Comparison of ENCODE assay signal across 15 cellular contexts in genomic region chr3:194056731-194057415, GRCh38.
DNase-seq lines count a peak whose midpoint lies in the region; ATAC-seq and TF ChIP-seq lines count a peak whose summit lies in the region.
"Had no signal": no experiment of that assay in that cellular context is flagged by ENCODE, and none has a peak within 500 bp of the region (broad histone marks: within the 10 kb centered on the region; RNA-seq: fewer than 3 reads in every experiment).

No MANE protein-coding gene starts in this region.

- H2BK15ac ChIP-seq in neuronal stem cell (ENCODE audit: low read length), result peak overlapping the region; percentile 47

- no peak overlapping the region for H3K4ac ChIP-seq in neuronal stem cell (ENCODE audit: low read length)

- H2BK12ac ChIP-seq in neuronal stem cell (ENCODE audit: low read length), result no peak overlapping the region

- no peaks in the 10 kb centered on the region for H3K9me3 ChIP-seq in HCT116 (ENCODE audit: control insufficient read depth in 1 of 2, insufficient read depth in 1 of 2, low read depth in 1 of 2, low read length in 2 of 2)
- no peaks in the 10 kb centered on the region for H3K9me3 ChIP-seq in mammary epithelial cell (replicated peaks; ENCODE audit: insufficient read depth, low read length)
- peaks cover 3 to 4% of the 10 kb centered on the region in 2 donors for H3K9me3 ChIP-seq in neuronal stem cell (replicated peaks in 1 of 2; ENCODE audit: control insufficient read depth in 2 of 2, insufficient read depth in 1 of 2, low read depth in 1 of 2, low read length in 2 of 2)
- H3K9me3 ChIP-seq: MG63, pancreas had no signal

- no peak overlapping the region for H3K14ac ChIP-seq in neuronal stem cell (ENCODE audit: low read length)

- no peak overlapping the region for H2BK120ac ChIP-seq in neuronal stem cell (ENCODE audit: low read depth, low read length)

- H3K4me1 Mint-ChIP-seq in Calu3 (ENCODE audit: low read depth, unreplicated experiment), result peaks cover 46% of the 10 kb centered on the region

- H3K36me3 ChIP-seq in HCT116 (ENCODE audit: control insufficient read depth in 1 of 2, insufficient read depth in 2 of 2, low read length in 2 of 2) (no peaks in the 10 kb centered on the region), mammary epithelial cell (ENCODE audit: insufficient read depth, low read length) (no peaks in the 10 kb centered on the region), neuronal stem cell (replicated peaks in 1 of 2; ENCODE audit: control insufficient read depth in 2 of 2, insufficient read depth in 2 of 2, low read length in 2 of 2) (no peaks in the 10 kb centered on the region)
- H3K36me3 ChIP-seq: MG63, pancreas had no signal

- intact Hi-C loops in Calu3 (cut with micrococcal nuclease; ENCODE audit: unreplicated experiment), result no loop called here
- intact Hi-C loops in HCT116 (cut with micrococcal nuclease), result no loop called here
- intact Hi-C loops in mammary epithelial cell (cut with micrococcal nuclease), result no loop called here

- no peak for TF ChIP-seq RAD21 in HCT116 (IDR thresholded peaks at IDR 0.05; ENCODE audit: low read depth)

- H4K91ac ChIP-seq in neuronal stem cell (ENCODE audit: low read depth, low read length, poor library complexity), result no peak overlapping the region

- RAD21 ChIA-PET in HCT116 (lab: Charles Lee; ENCODE audit: low non-redundant PET in 1 of 2, low total read pairs in 2 of 2, uncharacterized antibody in 2 of 2, unreplicated experiment in 2 of 2), result no interaction called here

- dilution Hi-C loops in mammary epithelial cell (cut with HindIII; ENCODE audit: low sequenced_read_pairs), result no loop called here

- BruUV-seq in Calu3 (replicated peaks; lab: Mats Ljungman, UMichigan) (no TSS peak), HCT116 (replicated peaks; lab: Mats Ljungman, UMichigan) (no TSS peak), mammary epithelial cell (replicated peaks; lab: Mats Ljungman, UMichigan) (no TSS peak)

- in situ Hi-C loops in mammary epithelial cell (cut with MboI; ENCODE audit: low sequenced_read_pairs in 2 of 2), result no loop called here

- peak overlapping the region; percentile 8 for H2AK5ac ChIP-seq in neuronal stem cell (ENCODE audit: low read depth, low read length)

- POLR2A ChIA-PET in HCT116 (lab: Charles Lee), result no interaction called here

- H3K4me3 Mint-ChIP-seq in Calu3 (ENCODE audit: low read depth, unreplicated experiment), result no peak overlapping the region

- TF ChIP-seq CTCF in Calu3 (IDR thresholded peaks at IDR 0.05; ENCODE audit: unreplicated experiment), result no peak
- no peak for TF ChIP-seq CTCF in HCT116 (IDR thresholded peaks at IDR 0.05 in 2 of 3, conservative IDR thresholded peaks at IDR 0.05 in 1 of 3; ENCODE audit: borderline replicate concordance in 1 of 3, insufficient read depth in 1 of 3, low read depth in 2 of 3, low read length in 2 of 3)
- no peak for TF ChIP-seq CTCF in mammary epithelial cell (conservative IDR thresholded peaks at IDR 0.05 in 1 of 2, IDR thresholded peaks at IDR 0.05 in 1 of 2; ENCODE audit: extremely low read depth in 1 of 2, insufficient read depth in 1 of 2, low read depth in 1 of 2, low read length in 2 of 2)

- peak; percentile 36; the same call in 1 of the 2 replicates for ATAC-seq in HCT116
- no peak for ATAC-seq in HG02970 (IDR thresholded peaks at IDR 0.05; ENCODE audit: low FRiP score, unreplicated experiment)
- ATAC-seq: activated CD4-positive, CD25-positive, alpha-beta regulatory T cell treated with anti-CD3 and anti-CD28 coated beads, Interleukin-2, amount 50 U/mL, for 24 hours had no signal

- DNase-seq in Calu3 (peak; percentile 83), HCT116 (ENCODE audit: low read depth, low spot score) (no peak), mammary epithelial cell (peak; percentile 35), neuronal stem cell (ENCODE audit: low spot score) (no peak), substantia nigra (lab: John Stamatoyannopoulos, UW) (no peak), SKM-1 treated with dmso at 0.1 percent for 144 hours (lab: John Stamatoyannopoulos, UW; ENCODE audit: unreplicated experiment) (no peak)
- DNase-seq: AML-193; MG63; NCI-H1694 treated with DMSO at 0.1 percent for 48 hours; OCI-M1; stimulated activated CD4-positive, alpha-beta T cell treated with anti-CD3 and anti-CD28 coated beads, Interleukin-2, amount 100 ng/mL, for 48 hours had no signal

- H3K79me1 ChIP-seq in neuronal stem cell (ENCODE audit: low read depth, low read length), result no peaks in the 10 kb centered on the region

- H3K27me3 Mint-ChIP-seq in Calu3 (ENCODE audit: unreplicated experiment), result no peaks in the 10 kb centered on the region

- H3K23ac ChIP-seq in neuronal stem cell (ENCODE audit: low read depth, low read length, poor library complexity), result peak overlapping the region; percentile 8

- CTCF ChIA-PET in Calu3 (lab: Charles Lee) (interaction anchor here (0.8 to 1.2 kb wide), 2 partner anchors 54 to 78 kb away, joined by 3 to 5 read pairs; no protein-coding TSS in a partner anchor), HCT116 (lab: Charles Lee) (no interaction called here), mammary epithelial cell (lab: Charles Lee; ENCODE audit: low non-redundant PET) (no interaction called here)

- TF ChIP-seq POLR2A in HCT116 (IDR thresholded peaks at IDR 0.05; ENCODE audit: borderline replicate concordance, extremely low read depth, insufficient read depth, insufficient read length), result no peak

- no peak overlapping the region for H3K4me3 ChIP-seq in HCT116 (replicated peaks in 1 of 2; ENCODE audit: low read depth in 1 of 2, low read length in 2 of 2)
- no peak overlapping the region for H3K4me3 ChIP-seq in mammary epithelial cell (replicated peaks in 1 of 3; ENCODE audit: insufficient read depth in 1 of 3, low read depth in 2 of 3, low read length in 3 of 3)
- no peak overlapping the region for H3K4me3 ChIP-seq in neuronal stem cell (ENCODE audit: low read length in 2 of 2)
- H3K4me3 ChIP-seq: MG63 had no signal

- H2BK5ac ChIP-seq in neuronal stem cell (ENCODE audit: low read length), result no peak overlapping the region

- H3K36me3 Mint-ChIP-seq in Calu3 (ENCODE audit: insufficient read depth, unreplicated experiment), result peaks cover 12% of the 10 kb centered on the region

- 97% methylated on average over 14 of the region's 16 CpGs for WGBS in mammary epithelial cell (ENCODE audit: low coverage, missing lambda C conversion rate)
- WGBS in neuronal stem cell (ENCODE audit: extremely low coverage in 2 of 2, insufficient read length in 2 of 2, insufficient replicate concordance in 1 of 2), 2 donors, result no CpG with 5 or more reads among the region's 16 CpGs

- H3K18ac ChIP-seq in neuronal stem cell (ENCODE audit: low read length), result peak overlapping the region; percentile 5

- H2AFZ ChIP-seq in HCT116 (ENCODE audit: low read depth, low read length, poor library complexity, severe bottlenecking) (no peak overlapping the region), mammary epithelial cell (ENCODE audit: low read depth, low read length) (peak overlapping the region; percentile 3), neuronal stem cell (ENCODE audit: low read length) (no peak overlapping the region)

- H3K27ac Mint-ChIP-seq in Calu3 (ENCODE audit: unreplicated experiment), result peak overlapping the region; percentile 76
- H3K27ac Mint-ChIP-seq: T-helper 2 cell treated with Interferon-gamma antibody and Interleukin-4, amounts not matched to agents 5 μg/mL and 100 μg/mL, for 36 hours had no signal

- H3K27me3 ChIP-seq in HCT116 (ENCODE audit: insufficient read depth, low read length) (no peaks in the 10 kb centered on the region), mammary epithelial cell (ENCODE audit: insufficient read depth, low read length) (no peaks in the 10 kb centered on the region), neuronal stem cell (ENCODE audit: control insufficient read depth in 3 of 3, insufficient read depth in 3 of 3, low read depth in 1 of 3, low read length in 3 of 3) (no peaks in the 10 kb centered on the region)
- H3K27me3 ChIP-seq: MG63, pancreas had no signal

- H3K4me2 ChIP-seq in HCT116 (ENCODE audit: low read length) (peak overlapping the region; percentile 30), mammary epithelial cell (ENCODE audit: insufficient read depth, low read depth, low read length) (no peak overlapping the region), neuronal stem cell (ENCODE audit: insufficient read depth, low read length, poor library complexity, severe bottlenecking) (no peak overlapping the region)

- H3K9me3 Mint-ChIP-seq in Calu3 (ENCODE audit: low read depth, unreplicated experiment), result peaks cover 6% of the 10 kb centered on the region

- H3K9ac ChIP-seq in HCT116 (ENCODE audit: low read length) (no peak overlapping the region), mammary epithelial cell (ENCODE audit: insufficient read depth, low read length) (no peak overlapping the region), neuronal stem cell (ENCODE audit: low read depth, low read length, poor library complexity) (no peak overlapping the region)

- H3K79me2 ChIP-seq in HCT116 (ENCODE audit: insufficient read depth, low read length) (no peaks in the 10 kb centered on the region), mammary epithelial cell (ENCODE audit: insufficient read depth, low read length) (no peaks in the 10 kb centered on the region)

- H4K8ac ChIP-seq in neuronal stem cell (ENCODE audit: low read depth, low read length), result no peak overlapping the region

- H3K27ac ChIP-seq in HCT116 (ENCODE audit: low read depth, low read length) (no peak overlapping the region), mammary epithelial cell (ENCODE audit: insufficient read depth, low read depth, low read length) (no peak overlapping the region), neuronal stem cell (replicated peaks; ENCODE audit: low read length) (no peak overlapping the region), substantia nigra (ENCODE audit: low read depth, low read length, poor library complexity, severe bottlenecking) (no peak overlapping the region)
- H3K27ac ChIP-seq: pancreas had no signal

- H3K9me2 ChIP-seq in HCT116 (ENCODE audit: insufficient read depth), result no peaks in the 10 kb centered on the region

- H3K4me1 ChIP-seq in HCT116 (ENCODE audit: control insufficient read depth in 1 of 2, insufficient read depth in 2 of 2, low read length in 2 of 2) (peaks cover 7 to 8% of the 10 kb centered on the region in 2 experiments; a peak in 3 of 4 replicates), mammary epithelial cell (ENCODE audit: insufficient read depth, low read length) (peaks cover 16% of the 10 kb centered on the region), neuronal stem cell (ENCODE audit: control insufficient read depth in 2 of 2, insufficient read depth in 1 of 2, low read depth in 1 of 2, low read length in 2 of 2) (peaks cover 11 to 12% of the 10 kb centered on the region in 2 donors)

- no peaks in the 10 kb centered on the region for H4K20me1 ChIP-seq in HCT116 (ENCODE audit: insufficient read depth)
- no peaks in the 10 kb centered on the region for H4K20me1 ChIP-seq in mammary epithelial cell (ENCODE audit: insufficient read depth, low read length)

TF ChIP-seq in HCT116, 20 proteins besides CTCF, POLR2A, EP300 and RAD21 (continues in another document):
- TF ChIP-seq CEBPB (IDR thresholded peaks at IDR 0.05; ENCODE audit: low read depth) (no peak), CBX3 (IDR thresholded peaks at IDR 0.05; ENCODE audit: low read depth) (no peak), SP1 (IDR thresholded peaks at IDR 0.05; ENCODE audit: low read depth) (no peak), SRF (IDR thresholded peaks at IDR 0.05; ENCODE audit: low read depth) (no peak), ELF1 (IDR thresholded peaks at IDR 0.05; ENCODE audit: borderline replicate concordance, low read depth) (no peak)

Comparison
In these comparisons a context has a peak if more than half of its experiments do, and no peak if none do; other contexts are left out.
1. DNase-seq: peak in Calu3 (single experiment) and mammary epithelial cell (single experiment); none in HCT116 (single experiment), neuronal stem cell (single experiment), substantia nigra (0 of 49) and SKM-1 treated with dmso at 0.1 percent for 144 hours (single experiment).